1 cellular context compared by ENCODE assay signal in the genomic region with DNA sequence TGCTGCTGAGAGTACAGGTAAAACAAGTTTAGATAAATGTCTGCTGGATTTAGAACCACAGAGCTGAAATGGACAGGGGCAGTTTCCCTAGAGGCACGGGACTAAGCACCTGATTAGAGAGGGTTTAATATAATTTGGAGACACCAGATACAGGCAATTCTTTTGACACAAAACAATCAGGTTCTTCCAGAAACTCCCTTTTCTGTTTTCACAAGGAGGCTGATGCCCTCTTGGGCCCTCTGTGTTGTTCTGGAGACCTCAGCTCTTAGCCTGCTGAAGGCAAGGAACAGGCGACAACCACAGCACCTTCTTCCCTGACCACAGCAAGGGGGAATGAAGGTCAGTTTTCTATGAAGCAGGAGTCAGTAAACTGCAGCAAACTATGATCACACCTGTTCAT.
TF ChIP-seq lines count a peak whose summit lies in the region.

No MANE protein-coding gene starts in this region.

TF ChIP-seq in HepG2, 621 proteins besides CTCF, POLR2A, EP300 and RAD21:
- TF ChIP-seq, protein P1, sequence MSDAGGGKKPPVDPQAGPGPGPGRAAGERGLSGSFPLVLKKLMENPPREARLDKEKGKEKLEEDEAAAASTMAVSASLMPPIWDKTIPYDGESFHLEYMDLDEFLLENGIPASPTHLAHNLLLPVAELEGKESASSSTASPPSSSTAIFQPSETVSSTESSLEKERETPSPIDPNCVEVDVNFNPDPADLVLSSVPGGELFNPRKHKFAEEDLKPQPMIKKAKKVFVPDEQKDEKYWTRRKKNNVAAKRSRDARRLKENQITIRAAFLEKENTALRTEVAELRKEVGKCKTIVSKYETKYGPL (CRISPR knock-in tag; IDR thresholded peaks at IDR 0.05) = no peak
- TF ChIP-seq MXD4 (CRISPR knock-in tag; IDR thresholded peaks at IDR 0.05) = no peak
- no peak for TF ChIP-seq EHMT2 (IDR thresholded peaks at IDR 0.05; ENCODE audit: borderline replicate concordance, low read depth, low read length)
- TF ChIP-seq ZNF180 (CRISPR knock-in tag; IDR thresholded peaks at IDR 0.05; ENCODE audit: borderline replicate concordance, low read depth) = no peak
- no peak for TF ChIP-seq HDAC1 (CRISPR knock-in tag; IDR thresholded peaks at IDR 0.05)
- TF ChIP-seq, protein P2, sequence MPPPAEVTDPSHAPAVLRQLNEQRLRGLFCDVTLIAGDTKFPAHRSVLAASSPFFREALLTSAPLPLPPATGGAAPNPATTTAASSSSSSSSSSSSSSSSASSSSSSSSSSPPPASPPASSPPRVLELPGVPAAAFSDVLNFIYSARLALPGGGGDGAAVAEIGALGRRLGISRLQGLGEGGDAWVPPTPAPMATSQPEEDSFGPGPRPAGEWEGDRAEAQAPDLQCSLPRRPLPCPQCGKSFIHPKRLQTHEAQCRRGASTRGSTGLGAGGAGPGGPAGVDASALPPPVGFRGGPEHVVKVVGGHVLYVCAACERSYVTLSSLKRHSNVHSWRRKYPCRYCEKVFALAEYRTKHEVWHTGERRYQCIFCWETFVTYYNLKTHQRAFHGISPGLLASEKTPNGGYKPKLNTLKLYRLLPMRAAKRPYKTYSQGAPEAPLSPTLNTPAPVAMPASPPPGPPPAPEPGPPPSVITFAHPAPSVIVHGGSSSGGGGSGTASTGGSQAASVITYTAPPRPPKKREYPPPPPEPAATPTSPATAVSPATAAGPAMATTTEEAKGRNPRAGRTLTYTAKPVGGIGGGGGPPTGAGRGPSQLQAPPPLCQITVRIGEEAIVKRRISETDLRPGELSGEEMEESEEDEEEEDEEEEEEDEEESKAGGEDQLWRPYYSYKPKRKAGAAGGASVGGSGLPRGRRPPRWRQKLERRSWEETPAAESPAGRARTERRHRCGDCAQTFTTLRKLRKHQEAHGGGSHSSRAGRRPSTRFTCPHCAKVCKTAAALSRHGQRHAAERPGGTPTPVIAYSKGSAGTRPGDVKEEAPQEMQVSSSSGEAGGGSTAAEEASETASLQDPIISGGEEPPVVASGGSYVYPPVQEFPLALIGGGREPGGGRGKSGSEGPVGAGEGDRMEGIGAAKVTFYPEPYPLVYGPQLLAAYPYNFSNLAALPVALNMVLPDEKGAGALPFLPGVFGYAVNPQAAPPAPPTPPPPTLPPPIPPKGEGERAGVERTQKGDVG (CRISPR knock-in tag; IDR thresholded peaks at IDR 0.05; ENCODE audit: borderline replicate concordance) = no peak
- TF ChIP-seq, protein P3, sequence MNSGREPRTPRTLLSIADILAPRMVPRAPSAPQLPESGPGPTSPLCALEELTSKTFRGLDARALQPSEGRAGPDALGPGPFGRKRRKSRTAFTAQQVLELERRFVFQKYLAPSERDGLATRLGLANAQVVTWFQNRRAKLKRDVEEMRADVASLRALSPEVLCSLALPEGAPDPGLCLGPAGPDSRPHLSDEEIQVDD (CRISPR knock-in tag; IDR thresholded peaks at IDR 0.05; ENCODE audit: borderline replicate concordance) = no peak
- TF ChIP-seq ZNF788 (CRISPR knock-in tag; IDR thresholded peaks at IDR 0.05; ENCODE audit: borderline replicate concordance) = no peak
- TF ChIP-seq, protein P4, sequence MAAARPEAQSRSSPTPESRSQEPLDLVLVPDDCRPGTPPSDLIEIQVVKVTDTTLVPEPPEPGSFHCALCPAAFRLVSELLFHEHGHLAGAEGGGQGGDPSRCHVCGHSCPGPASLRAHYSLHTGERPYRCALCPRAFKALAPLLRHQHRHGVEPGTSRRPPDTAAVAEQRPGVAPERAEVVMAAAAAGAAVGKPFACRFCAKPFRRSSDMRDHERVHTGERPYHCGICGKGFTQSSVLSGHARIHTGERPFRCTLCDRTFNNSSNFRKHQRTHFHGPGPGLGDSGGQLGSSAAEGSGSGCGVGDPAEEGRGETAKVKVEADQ (CRISPR knock-in tag; IDR thresholded peaks at IDR 0.05; ENCODE audit: borderline replicate concordance) = no peak
- TF ChIP-seq, protein P5, sequence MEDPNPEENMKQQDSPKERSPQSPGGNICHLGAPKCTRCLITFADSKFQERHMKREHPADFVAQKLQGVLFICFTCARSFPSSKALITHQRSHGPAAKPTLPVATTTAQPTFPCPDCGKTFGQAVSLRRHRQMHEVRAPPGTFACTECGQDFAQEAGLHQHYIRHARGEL (CRISPR knock-in tag; IDR thresholded peaks at IDR 0.05) = no peak
- no peak for TF ChIP-seq ZNF460 (CRISPR knock-in tag; IDR thresholded peaks at IDR 0.05; ENCODE audit: borderline replicate concordance)
- no peak for TF ChIP-seq ELF1 (CRISPR knock-in tag; IDR thresholded peaks at IDR 0.05)
